Comparison of ENCODE assay signal across 1 cellular context in genomic region chrX:10015711-10016515, GRCh38.
TF ChIP-seq lines count a peak whose summit lies in the region.

No MANE protein-coding gene starts in this region.

TF ChIP-seq in GM23338, 12 proteins besides CTCF, POLR2A, EP300 and RAD21 (continued from another document):
- TF ChIP-seq ZNF462 (CRISPR knock-in tag; IDR thresholded peaks at IDR 0.05) (no peak), ZNF331 (CRISPR knock-in tag; IDR thresholded peaks at IDR 0.05; ENCODE audit: low read depth) (no peak)
